ENCODE assay signal across 30 cellular contexts in the genomic region with DNA sequence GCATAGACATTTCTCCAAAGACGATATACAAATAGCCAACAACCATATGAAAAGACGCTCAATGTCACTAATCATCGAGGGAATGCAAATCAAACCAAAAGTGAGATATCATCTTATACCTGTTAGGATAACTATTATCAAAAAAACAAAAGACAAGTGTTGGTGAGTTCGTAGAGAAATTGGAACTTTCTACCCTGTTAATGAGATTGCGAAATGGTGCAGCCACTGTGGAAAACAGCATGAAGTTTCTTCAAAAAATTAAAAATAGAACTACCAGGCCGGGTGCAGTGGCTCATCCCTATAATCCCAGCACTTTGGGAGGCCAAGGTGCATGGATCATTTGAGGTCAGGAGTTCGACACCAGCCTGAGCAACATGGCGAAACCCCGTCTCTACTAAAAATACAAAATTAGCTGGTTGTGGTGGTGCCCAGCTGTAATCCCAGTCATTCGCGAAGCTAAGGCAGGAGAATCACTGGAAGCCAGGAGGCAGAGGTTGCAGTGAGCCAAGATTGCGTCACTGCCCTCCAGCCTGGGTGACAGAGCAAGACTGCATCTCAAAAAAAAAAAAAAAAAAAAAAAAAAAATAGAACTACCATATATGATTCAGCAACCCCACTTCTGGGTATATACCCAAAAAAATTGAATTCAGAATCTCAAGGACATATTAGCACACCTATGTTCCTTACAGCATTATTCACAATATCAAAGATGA.
"Had no signal": no experiment of that assay in that cellular context is flagged by ENCODE, and none has a peak within 500 bp of the region (broad histone marks: within the 10 kb centered on the region; RNA-seq: fewer than 3 reads in every experiment).

No MANE protein-coding gene starts in this region.

- ATAC-seq: activated CD8-positive, alpha-beta T cell treated with anti-CD3 and anti-CD28 coated beads for 36 hours; activated T-cell treated with anti-CD3 and anti-CD28 coated beads, Interleukin-2, amount 50 U/mL, for 72 hours; activated T-helper 17 cell treated with anti-CD3 and anti-CD28 coated beads, Interleukin-2, amount 50 U/mL, for 72 hours; PC-3; SK-N-SH treated with all-trans-retinoic acid at 6 μM for 48 hours; T-cell; T-helper 17 cell had no signal

- H3K9me3 ChIP-seq: ascending aorta, colonic mucosa, Peyer's patch had no signal

- DNase-seq: activated CD4-positive, alpha-beta T cell treated with anti-CD3 and anti-CD28 coated beads, Interleukin-2, amount 10 ng/mL, durations not matched to agents 24 days and 14 days; activated CD4-positive, alpha-beta T cell treated with anti-CD3 and anti-CD28 coated beads, Interleukin-2, amount 50 U/mL, for 4 hours; activated CD8-positive, alpha-beta T cell treated with anti-CD3 and anti-CD28 coated beads for 36 hours; activated effector memory CD4-positive, alpha-beta T cell treated with anti-CD3 and anti-CD28 coated beads, Interleukin-2, amount 50 U/mL, for 16 hours; activated naive CD4-positive, alpha-beta T cell; activated naive CD4-positive, alpha-beta T cell treated with anti-CD3 and anti-CD28 coated beads, Interleukin-2, amount 50 U/mL, for 16 hours; activated naive CD8-positive, alpha-beta T cell treated with anti-CD3 and anti-CD28 coated beads for 36 hours; activated T-cell treated with anti-CD3 and anti-CD28 coated beads, Interleukin-2, amount 50 U/mL, for 1 hour; activated T-cell treated with anti-CD3 and anti-CD28 coated beads, Interleukin-2, amount 50 U/mL, for 72 hours; amniotic stem cell; colonic mucosa; NCI-H1105; NCI-H1417 treated with DMSO at 0.1 percent for 48 hours; NCI-H1694; NCI-H1930; NCI-H2081 treated with DMSO at 0.1 percent for 48 hours; NCI-H226; NCI-H446 treated with DMSO at 0.1 percent for 48 hours; NCI-H524; NCI-H69; PC-3; Peyer's patch; RPMI8226; SHP77 treated with DMSO at 0.1 percent for 48 hours; T-cell; T-helper 17 cell had no signal

- H3K4me1 ChIP-seq: ascending aorta, colonic mucosa, Peyer's patch had no signal

- H3K27ac ChIP-seq: ascending aorta, cardiac muscle cell, colonic mucosa, Peyer's patch had no signal

- H3K4me3 ChIP-seq: ascending aorta, cardiac muscle cell, colonic mucosa, Peyer's patch had no signal
